39 cellular contexts compared by ENCODE assay signal in genomic region chr19:5821521-5822180, GRCh38. TPM values are rescaled to one million over a fixed set of nuclear protein-coding genes. Genes with fewer than 3 reads are reported as not detected.
"Had no signal": no experiment of that assay in that cellular context is flagged by ENCODE, and none has a peak within 500 bp of the region (broad histone marks: within the 10 kb centered on the region; RNA-seq: fewer than 3 reads in every experiment).

No MANE protein-coding gene starts in this region.

- H3K36me3 ChIP-seq: ascending aorta, cardiac muscle cell had no signal

- H3K27me3 Mint-ChIP-seq: activated CD4-positive, alpha-beta T cell treated with anti-CD3 and anti-CD28 coated beads, Interleukin-2, amount 10 ng/mL, durations not matched to agents 24 days and 14 days; activated naive CD4-positive, alpha-beta T cell treated with anti-CD3 and anti-CD28 coated beads, Interleukin-2, amount 50 U/mL, for 24 hours had no signal

- H3K36me3 Mint-ChIP-seq: activated naive CD4-positive, alpha-beta T cell treated with anti-CD3 and anti-CD28 coated beads, Interleukin-2, amount 50 U/mL, for 24 hours; activated naive CD8-positive, alpha-beta T cell treated with anti-CD3 and anti-CD28 coated beads, Interleukin-2, amount 10 ng/mL, durations not matched to agents 7 days and 5 days had no signal

- H3K4me3 ChIP-seq: ascending aorta, cardiac muscle cell, PC-9 had no signal

- H3K27ac ChIP-seq: ascending aorta, cardiac muscle cell, KMS-11, PC-9, RWPE1 had no signal

- H3K27me3 ChIP-seq: cardiac muscle cell had no signal

- DNase-seq: activated CD4-positive, alpha-beta T cell treated with anti-CD3 and anti-CD28 coated beads, Interleukin-2, amount 10 ng/mL, durations not matched to agents 24 days and 14 days; activated CD4-positive, alpha-beta T cell treated with anti-CD3 and anti-CD28 coated beads, Interleukin-2, amount 50 U/mL, for 4 hours; activated CD8-positive, alpha-beta T cell treated with anti-CD3 and anti-CD28 coated beads for 36 hours; activated gamma-delta T cell; activated naive CD4-positive, alpha-beta T cell treated with Interleukin-2 at 50 U/mL for 16 hours; activated naive CD8-positive, alpha-beta T cell treated with anti-CD3 and anti-CD28 coated beads, Interleukin-2, amount 10 ng/mL, durations not matched to agents 7 days and 5 days; activated T-cell treated with anti-CD3 and anti-CD28 coated beads, Interleukin-2, amount 50 U/mL, for 1 hour; activated T-cell treated with anti-CD3 and anti-CD28 coated beads, Interleukin-2, amount 50 U/mL, for 72 hours; amygdala; NCI-H1105 treated with DMSO at 0.1 percent for 48 hours; NCI-H1436; NCI-H1694; NCI-H1930; NCI-H2081 treated with DMSO at 0.1 percent for 48 hours; NCI-H524 treated with DMSO at 0.1 percent for 48 hours; NCI-H748 treated with DMSO at 0.1 percent for 48 hours; NK-92 treated with Interleukin-12 subunit alpha and Interleukin-12 subunit beta, amount 100 ng/mL, for 24 hours; PC-9; SIG-M5; SW 1271 had no signal

- H3K9me3 ChIP-seq: ascending aorta had no signal

- FAIRE-seq: RCC 7860, TTC549 had no signal

- H3K4me1 ChIP-seq: ascending aorta had no signal

- H3K4me3 Mint-ChIP-seq: activated CD4-positive, alpha-beta T cell treated with anti-CD3 and anti-CD28 coated beads, Interleukin-2, amount 10 ng/mL, durations not matched to agents 24 days and 14 days; activated CD8-positive, alpha-beta T cell treated with anti-CD3 and anti-CD28 coated beads for 36 hours; activated naive CD4-positive, alpha-beta T cell treated with anti-CD3 and anti-CD28 coated beads, Interleukin-2, amount 50 U/mL, for 24 hours; activated naive CD8-positive, alpha-beta T cell treated with anti-CD3 and anti-CD28 coated beads, Interleukin-2, amount 10 ng/mL, durations not matched to agents 7 days and 5 days; activated T-cell treated with anti-CD3 and anti-CD28 coated beads, Interleukin-2, amount 50 U/mL, for 72 hours; central memory CD8-positive, alpha-beta T cell; T-helper 2 cell treated with Interferon-gamma antibody and Interleukin-4, amounts not matched to agents 5 μg/mL and 100 μg/mL, for 36 hours had no signal

- H3K4me2 ChIP-seq: KMS-11, PC-9 had no signal

- H3K9ac ChIP-seq: KMS-11 had no signal

- ATAC-seq: activated CD8-positive, alpha-beta T cell treated with anti-CD3 and anti-CD28 coated beads for 36 hours; activated T-cell treated with anti-CD3 and anti-CD28 coated beads, Interleukin-2, amount 50 U/mL, for 72 hours; Right ventricle myocardium inferior; SK-N-SH treated with all-trans-retinoic acid at 6 μM for 48 hours had no signal

- H3K27ac Mint-ChIP-seq: activated CD4-positive, alpha-beta T cell treated with anti-CD3 and anti-CD28 coated beads, Interleukin-2, amount 10 ng/mL, durations not matched to agents 24 days and 14 days; activated CD8-positive, alpha-beta T cell treated with anti-CD3 and anti-CD28 coated beads for 36 hours; activated T-cell treated with anti-CD3 and anti-CD28 coated beads, Interleukin-2, amount 50 U/mL, for 72 hours; activated T-helper 2 cell treated with anti-CD3 and anti-CD28 coated beads, Interferon-gamma antibody, Interleukin-2, Interleukin-4, amounts not matched to agents 10 μg/mL and 5 μg/mL and 100 μg/mL, durations not matched to agents 14 hours and 24 hours and 36 hours; T-helper 2 cell treated with Interferon-gamma antibody and Interleukin-4, amounts not matched to agents 5 μg/mL and 100 μg/mL, for 36 hours had no signal

- H2AFZ ChIP-seq: PC-9 had no signal

- H3K4me1 Mint-ChIP-seq: activated CD4-positive, alpha-beta T cell treated with anti-CD3 and anti-CD28 coated beads, Interleukin-2, amount 10 ng/mL, durations not matched to agents 24 days and 14 days; activated naive CD4-positive, alpha-beta T cell treated with anti-CD3 and anti-CD28 coated beads, Interleukin-2, amount 50 U/mL, for 24 hours; central memory CD8-positive, alpha-beta T cell had no signal

RNA-seq across cellular contexts. Expression of gene FUT6, which starts 17.9 kb away (rescaled TPM):
- total RNA-seq: activated CD4-positive, alpha-beta T cell treated with anti-CD3 and anti-CD28 coated beads, Interleukin-2, amount 10 ng/mL, durations not matched to agents 24 days and 14 days; activated CD8-positive, alpha-beta memory T cell treated with anti-CD3 and anti-CD28 coated beads for 36 hours; activated CD8-positive, alpha-beta T cell treated with anti-CD3 and anti-CD28 coated beads for 36 hours; activated T-helper 2 cell treated with anti-CD3 and anti-CD28 coated beads, Interferon-gamma antibody, Interleukin-2, Interleukin-4, amounts not matched to agents 10 μg/mL and 5 μg/mL and 100 μg/mL, durations not matched to agents 14 hours and 24 hours and 36 hours; ascending aorta; cardiac muscle cell; chondrocyte; M059J; NCI-H460; OCI-LY7; Right ventricle myocardium inferior; SK-MEL-5; T-helper 1 cell treated with Interleukin-12 subunit alpha and Interleukin-12 subunit beta and Interleukin-4 antibody, amounts not matched to agents 30 ng/mL and 1 ng/mL, for 36 hours had no signal
- polyA plus RNA-seq: cardiac muscle cell had no signal

RNA-seq across cellular contexts. Expression of gene FUT3, which starts 29.6 kb away (rescaled TPM):
- total RNA-seq: activated CD4-positive, alpha-beta T cell treated with anti-CD3 and anti-CD28 coated beads, Interleukin-2, amount 10 ng/mL, durations not matched to agents 24 days and 14 days; activated CD8-positive, alpha-beta memory T cell treated with anti-CD3 and anti-CD28 coated beads for 36 hours; activated CD8-positive, alpha-beta T cell treated with anti-CD3 and anti-CD28 coated beads for 36 hours; activated naive CD8-positive, alpha-beta T cell treated with anti-CD3 and anti-CD28 coated beads, Interleukin-2, amount 10 ng/mL, durations not matched to agents 7 days and 5 days; activated T-helper 2 cell treated with anti-CD3 and anti-CD28 coated beads, Interferon-gamma antibody, Interleukin-2, Interleukin-4, amounts not matched to agents 10 μg/mL and 5 μg/mL and 100 μg/mL, durations not matched to agents 14 hours and 24 hours and 36 hours; ascending aorta; chondrocyte; M059J; NCI-H460; Right ventricle myocardium inferior; T-helper 1 cell treated with Interleukin-12 subunit alpha and Interleukin-12 subunit beta and Interleukin-4 antibody, amounts not matched to agents 30 ng/mL and 1 ng/mL, for 36 hours had no signal
- polyA plus RNA-seq: cardiac muscle cell had no signal
